27 cellular contexts compared by ENCODE assay signal in genomic region chr2:133085646-133086045, GRCh38.
"Had no signal": no experiment of that assay in that cellular context is flagged by ENCODE, and none has a peak within 500 bp of the region (broad histone marks: within the 10 kb centered on the region; RNA-seq: fewer than 3 reads in every experiment).

No MANE protein-coding gene starts in this region.

- H3K4me3 ChIP-seq: left lung, lower lobe of right lung, ovary, right atrium auricular region, right lobe of liver, stomach, testis, thyroid gland, transverse colon, upper lobe of left lung, vagina had no signal

- H3K4me1 ChIP-seq: left lung, lower lobe of right lung, right atrium auricular region, right lobe of liver, stomach, testis, transverse colon, upper lobe of left lung, vagina had no signal

- H3K27me3 ChIP-seq: left lung, ovary, right atrium auricular region, right lobe of liver, stomach, testis, thyroid gland, transverse colon, upper lobe of left lung, vagina had no signal

- H3K4me1 Mint-ChIP-seq: mesothelial cell of epicardium; naive B cell; natural killer cell; nephron progenitor cell; stimulated activated naive B cell treated with anti-CD40 and anti-IgM and Interleukin-4, amounts not matched to agents 10 μg/mL and 1 μg/mL and 100 μg/mL, for 72 hours had no signal

- H3K36me3 ChIP-seq: left lung, lower lobe of right lung, ovary, right atrium auricular region, right lobe of liver, stomach, thyroid gland, transverse colon, upper lobe of left lung, vagina had no signal

- H3K4me3 Mint-ChIP-seq: mesothelial cell of epicardium; naive B cell; natural killer cell; nephron progenitor cell; stimulated activated naive B cell treated with anti-CD40 and anti-IgM and Interleukin-4, amounts not matched to agents 10 μg/mL and 1 μg/mL and 100 μg/mL, for 72 hours had no signal

- H3K27me3 Mint-ChIP-seq: naive B cell; progenitor cell of endocrine pancreas; stimulated activated naive B cell treated with anti-CD40 and anti-IgM and Interleukin-4, amounts not matched to agents 10 μg/mL and 1 μg/mL and 100 μg/mL, for 72 hours had no signal

- DNase-seq: hippocampal formation; kidney glomerular epithelial cell; left cardiac atrium; left lung; lower lobe of right lung; mammary epithelial cell; mesendoderm; naive B cell; natural killer cell; nephron progenitor cell; ovary; right lobe of liver; stimulated activated CD4-positive, alpha-beta T cell treated with anti-CD3 and anti-CD28 coated beads, Interleukin-12 subunit alpha, Interleukin-12 subunit beta, amount 100 ng/mL, for 4 hours; stimulated activated CD4-positive, alpha-beta T cell treated with anti-CD3 and anti-CD28 coated beads, Interleukin-15, amount 100 ng/mL, for 24 hours; stimulated activated CD4-positive, alpha-beta T cell treated with anti-CD3 and anti-CD28 coated beads, Interleukin-2, amount 100 ng/mL, for 24 hours; stimulated activated CD4-positive, alpha-beta T cell treated with anti-CD3 and anti-CD28 coated beads, Interleukin-4, amount 100 ng/mL, for 1 hour; stimulated activated naive B cell treated with anti-CD40 and anti-IgM and Interleukin-4, amounts not matched to agents 10 μg/mL and 1 μg/mL and 100 μg/mL, for 72 hours; stimulated activated naive CD8-positive, alpha-beta T cell treated with anti-CD3 and anti-CD28 coated beads, Interleukin-15, Interleukin-2, amounts not matched to agents 100 U/mL and 50 U/mL, for 24 hours; stomach; testis; thyroid gland; transverse colon; upper lobe of left lung had no signal

- H3K27ac Mint-ChIP-seq: mesothelial cell of epicardium; naive B cell; natural killer cell; nephron progenitor cell; progenitor cell of endocrine pancreas; stimulated activated naive B cell treated with anti-CD40 and anti-IgM and Interleukin-4, amounts not matched to agents 10 μg/mL and 1 μg/mL and 100 μg/mL, for 72 hours had no signal

- H3K9me3 ChIP-seq: left lung, lower lobe of right lung, ovary, right atrium auricular region, right lobe of liver, stomach, testis, thyroid gland, transverse colon, upper lobe of left lung, vagina had no signal

- H3K9me3 Mint-ChIP-seq: mesothelial cell of epicardium, nephron progenitor cell had no signal

- H3K36me3 Mint-ChIP-seq: mesothelial cell of epicardium; naive B cell; natural killer cell; stimulated activated naive B cell treated with anti-CD40 and anti-IgM and Interleukin-4, amounts not matched to agents 10 μg/mL and 1 μg/mL and 100 μg/mL, for 72 hours had no signal

- H3K27ac ChIP-seq: left lung, lower lobe of right lung, ovary, right atrium auricular region, right lobe of liver, stomach, testis, thyroid gland, transverse colon, upper lobe of left lung, vagina had no signal

- ATAC-seq: left cardiac atrium; left lung; natural killer cell; right lobe of liver; stimulated activated naive B cell treated with anti-CD40 and anti-IgM and Interleukin-4, amounts not matched to agents 10 μg/mL and 1 μg/mL and 100 μg/mL, for 72 hours; stimulated activated naive CD8-positive, alpha-beta T cell treated with anti-CD3 and anti-CD28 coated beads, Interleukin-15, Interleukin-2, amounts not matched to agents 100 U/mL and 50 U/mL, for 24 hours had no signal
